In the genomic region with DNA sequence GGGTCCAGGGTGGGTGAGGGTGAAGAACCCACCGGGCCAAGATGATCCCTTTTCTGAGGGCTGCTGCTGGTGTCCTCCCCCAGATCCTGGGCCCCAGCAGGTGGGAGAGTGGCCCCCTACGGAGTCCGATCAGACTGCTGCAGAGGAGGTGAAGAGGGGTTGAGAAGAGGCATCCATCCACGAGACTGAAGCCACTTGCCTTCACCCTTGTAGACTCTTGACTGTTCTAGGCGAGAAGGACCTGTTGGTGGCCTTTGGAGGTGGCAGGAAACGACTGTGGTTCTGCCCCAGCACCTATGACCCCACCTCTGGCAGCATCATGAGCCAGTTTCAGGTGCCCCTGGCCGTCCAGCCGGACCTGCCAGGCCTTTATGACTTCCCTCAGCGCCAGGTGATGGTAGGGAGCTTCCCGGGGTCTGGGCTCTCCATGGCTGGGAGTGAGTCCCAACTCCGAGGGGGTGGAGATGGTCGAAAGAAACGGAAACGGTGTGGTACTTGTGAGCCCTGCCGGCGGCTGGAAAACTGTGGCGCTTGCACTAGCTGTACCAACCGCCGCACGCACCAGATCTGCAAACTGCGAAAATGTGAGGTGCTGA, we compare ENCODE assay signal across 9 cellular contexts. TPM values are rescaled to one million over a fixed set of nuclear protein-coding genes. Genes with fewer than 3 reads are reported as not detected.
DNase-seq lines count a peak whose midpoint lies in the region; ATAC-seq and TF ChIP-seq lines count a peak whose summit lies in the region.
"Had no signal": no experiment of that assay in that cellular context is flagged by ENCODE, and none has a peak within 500 bp of the region (broad histone marks: within the 10 kb centered on the region; RNA-seq: fewer than 3 reads in every experiment).

No MANE protein-coding gene starts in this region.

- H3K4me3 ChIP-seq in HEK293 (ENCODE audit: low read depth, low read length), result peak overlapping the region; percentile 51
- H3K4me3 ChIP-seq in fibroblast of mammary gland (ENCODE audit: control insufficient read depth, low read depth, low read length), result peak overlapping the region; percentile 52
- peak overlapping the region; percentile 50 to 75 (median 64) for H3K4me3 ChIP-seq in spleen

- H3K9me3 ChIP-seq in HEK293 (ENCODE audit: control insufficient read depth, insufficient read depth, low read depth, low read length) (no peaks in the 10 kb centered on the region), spleen (no peaks in the 10 kb centered on the region)

- ATAC-seq in HG02885 (IDR thresholded peaks at IDR 0.05; ENCODE audit: poor library complexity, unreplicated experiment) (no peak), HG02763 (IDR thresholded peaks at IDR 0.05; ENCODE audit: unreplicated experiment) (no peak)

- TF ChIP-seq CTCF in HEK293 (tag by site-specific recombination; IDR thresholded peaks at IDR 0.05) (no peak), fibroblast of mammary gland (conservative IDR thresholded peaks at IDR 0.05; ENCODE audit: control insufficient read depth, insufficient read depth, low read depth, low read length) (no peak), spleen (IDR thresholded peaks at IDR 0.05 in 8 of 11, conservative IDR thresholded peaks at IDR 0.05 in 3 of 11) (no peak)

- peaks cover 72% of the 10 kb centered on the region for H3K4me1 Mint-ChIP-seq in activated CD4-positive, alpha-beta T cell treated with anti-CD3 and anti-CD28 coated beads, Interleukin-2, amount 10 ng/mL, durations not matched to agents 7 days and 5 days

- peaks cover 41% of the 10 kb centered on the region for H3K36me3 Mint-ChIP-seq in activated CD4-positive, alpha-beta T cell treated with anti-CD3 and anti-CD28 coated beads, Interleukin-2, amount 10 ng/mL, durations not matched to agents 7 days and 5 days (ENCODE audit: low read depth)

- peaks cover 11% of the 10 kb centered on the region for H3K27me3 Mint-ChIP-seq in activated CD4-positive, alpha-beta T cell treated with anti-CD3 and anti-CD28 coated beads, Interleukin-2, amount 10 ng/mL, durations not matched to agents 7 days and 5 days

- TF ChIP-seq POLR2A in spleen (IDR thresholded peaks at IDR 0.05), result no peak

- DNase-seq in activated CD4-positive, alpha-beta T cell treated with anti-CD3 and anti-CD28 coated beads, Interleukin-2, amount 10 ng/mL, durations not matched to agents 7 days and 5 days, result peak; percentile 47
- DNase-seq in fibroblast of mammary gland (ENCODE audit: low read depth) (no peak), spleen (peak; percentile 82), COLO668 (lab: John Stamatoyannopoulos, UW; ENCODE audit: unreplicated experiment) (no peak), G401 (ENCODE audit: low spot score) (no peak)
- DNase-seq: NCI-H1930 had no signal

- H3K4me3 Mint-ChIP-seq in activated CD4-positive, alpha-beta T cell treated with anti-CD3 and anti-CD28 coated beads, Interleukin-2, amount 10 ng/mL, durations not matched to agents 7 days and 5 days, result peak overlapping the region; percentile 76

- H3K27ac Mint-ChIP-seq in activated CD4-positive, alpha-beta T cell treated with anti-CD3 and anti-CD28 coated beads, Interleukin-2, amount 10 ng/mL, durations not matched to agents 7 days and 5 days, result peak overlapping the region; percentile 89

- H3K9me3 Mint-ChIP-seq in activated CD4-positive, alpha-beta T cell treated with anti-CD3 and anti-CD28 coated beads, Interleukin-2, amount 10 ng/mL, durations not matched to agents 7 days and 5 days, result peaks cover 7% of the 10 kb centered on the region

- no peak overlapping the region; the same call in 1 of the 2 replicates for H3K27ac ChIP-seq in HEK293 (ENCODE audit: extremely low read depth, low read depth, low read length)
- peak overlapping the region in 6 of 8 donors; percentile 83 to 93 (median 88) for H3K27ac ChIP-seq in spleen

- intact Hi-C loops in spleen (cut with DNase I; ENCODE audit: low total_unique reads), result no loop called here

- in situ Hi-C loops in G401 (cut with HindIII; ENCODE audit: low sequenced_read_pairs), result no loop called here

- POLR2A ChIA-PET in HEK293 (lab: Yijun Ruan, JAX), result interaction anchor here (0.7 to 2.5 kb wide), 3 partner anchors 17 to 134 kb away, joined by 3 to 10 read pairs (median 4); no protein-coding TSS in a partner anchor
- POLR2A ChIA-PET in activated CD4-positive, alpha-beta T cell treated with anti-CD3 and anti-CD28 coated beads, Interleukin-2, amount 10 ng/mL, durations not matched to agents 7 days and 5 days (lab: Charles Lee), result no interaction called here

- peaks cover 4 to 36% of the 10 kb centered on the region in 2 experiments; a peak in 1 of 3 replicates for H3K36me3 ChIP-seq in HEK293 (ENCODE audit: control insufficient read depth in 2 of 2, insufficient read depth in 1 of 2, low read length in 2 of 2)
- H3K36me3 ChIP-seq in spleen, result peaks cover 0 to 44% (median 0%) of the 10 kb centered on the region in 6 donors

- peaks cover 13% of the 10 kb centered on the region for H3K4me1 ChIP-seq in HEK293 (ENCODE audit: control insufficient read depth, insufficient read depth, low read length)
- peaks cover 40 to 88% (median 69%) of the 10 kb centered on the region in 6 donors for H3K4me1 ChIP-seq in spleen

- 73 to 86% (median 76%) methylated on average over 15 to 21 of the region's 21 CpGs for WGBS in spleen, 5 donors

- no peaks in the 10 kb centered on the region for H3K27me3 ChIP-seq in spleen (replicated peaks in 1 of 7)

- CTCF ChIA-PET in HEK293 (lab: Yijun Ruan, JAX), result no interaction called here
- CTCF ChIA-PET in activated CD4-positive, alpha-beta T cell treated with anti-CD3 and anti-CD28 coated beads, Interleukin-2, amount 10 ng/mL, durations not matched to agents 7 days and 5 days (lab: Charles Lee), result interaction anchor here (0.6 to 2.0 kb wide), 6 partner anchors 10 to 668 kb away, joined by 3 to 9 read pairs (median 4); a partner anchor contains a TSS

TF ChIP-seq in HEK293, 187 proteins besides CTCF, POLR2A, EP300 and RAD21:
- TF ChIP-seq EGR2 (tag by site-specific recombination; IDR thresholded peaks at IDR 0.05; ENCODE audit: low read depth) (peak; percentile 41; the same call in 1 of the 2 replicates), SCRT2 (tag by site-specific recombination; IDR thresholded peaks at IDR 0.05) (peak; percentile 62), ZIC2 (tag by site-specific recombination; IDR thresholded peaks at IDR 0.05) (peak; percentile 40), ZNF654 (tag by site-specific recombination; IDR thresholded peaks at IDR 0.05; ENCODE audit: low read depth) (no peak), GLIS1 (tag by site-specific recombination; IDR thresholded peaks at IDR 0.05) (peak; percentile 32; the same call in 1 of the 2 replicates)

RNA-seq across cellular contexts. Expression of a gene that starts 1.5 kb away (rescaled TPM):
- 10 to 100 TPM; 17.9 to 18.8 TPM for total RNA-seq in activated CD4-positive, alpha-beta T cell treated with anti-CD3 and anti-CD28 coated beads, Interleukin-2, amount 10 ng/mL, durations not matched to agents 7 days and 5 days
- total RNA-seq in spleen, result 10 to 100 TPM; 18.9 to 27.6 (median 24.0) TPM
- 1 to 10 TPM; 1.6 to 3.9 (median 1.7) TPM for polyA plus RNA-seq in spleen
- total RNA-seq in G401 (2014; rRNA removed; shearing (Covaris generic)), result 2.0 and 3.7 TPM in 2 replicates

RNA-seq across cellular contexts. Expression of a gene that starts 59.5 kb away (rescaled TPM):
- 10 to 100 TPM; 64.1 to 72.3 TPM for total RNA-seq in activated CD4-positive, alpha-beta T cell treated with anti-CD3 and anti-CD28 coated beads, Interleukin-2, amount 10 ng/mL, durations not matched to agents 7 days and 5 days
- 10 to 100 TPM; 41.3 to 85.4 (median 52.0) TPM for total RNA-seq in spleen
- polyA plus RNA-seq in spleen, result 100 to 1,000 TPM in 2 of 3 donors, 10 to 100 TPM in 1; 92.0 to 120 (median 103) TPM
- 57.2 and 68.9 TPM in 2 replicates for total RNA-seq in G401 (2014; rRNA removed; shearing (Covaris generic))

Comparison
In these comparisons a context has a peak if more than half of its experiments do, and no peak if none do; other contexts are left out.
1. DNase-seq: peak in activated CD4-positive, alpha-beta T cell treated with anti-CD3 and anti-CD28 coated beads, Interleukin-2, amount 10 ng/mL, durations not matched to agents 7 days and 5 days (single experiment) and spleen (single experiment); none in fibroblast of mammary gland (single experiment), COLO668 (single experiment) and G401 (single experiment).
2. Peak in every context shown above with its lines, with median percentiles within 50 percentile points of each other: H3K4me3 ChIP-seq.